10 cellular contexts compared by ENCODE assay signal in genomic region chr20:47546184-47547033, GRCh38. TPM values are rescaled to one million over a fixed set of nuclear protein-coding genes. Genes with fewer than 3 reads are reported as not detected.
A peak's percentile ranks its signal among the peaks of the same experiment; 100 is the strongest.
DNase-seq lines count a peak whose midpoint lies in the region; ATAC-seq, FAIRE-seq and TF ChIP-seq lines count a peak whose summit lies in the region.
"Had no signal": no experiment of that assay in that cellular context is flagged by ENCODE, and none has a peak within 500 bp of the region (broad histone marks: within the 10 kb centered on the region; RNA-seq: fewer than 3 reads in every experiment).

No MANE protein-coding gene starts in this region.

- no peaks in the 10 kb centered on the region for H3K9me3 ChIP-seq in astrocyte (ENCODE audit: insufficient read depth, low read depth, low read length)
- no peaks in the 10 kb centered on the region for H3K9me3 ChIP-seq in left lung

- ATAC-seq in GM23338: peak; percentile 50
- peak; percentile 81 for ATAC-seq in left lung
- ATAC-seq in HG03095 (IDR thresholded peaks at IDR 0.05; ENCODE audit: unreplicated experiment): no peak

- H3K36me3 Mint-ChIP-seq in GM23338 (ENCODE audit: low read depth) (no peaks in the 10 kb centered on the region), astrocyte (ENCODE audit: low read depth, unreplicated experiment) (no peaks in the 10 kb centered on the region), glutamatergic neuron (ENCODE audit: unreplicated experiment) (no peaks in the 10 kb centered on the region)

- H3K9me3 Mint-ChIP-seq in GM23338 (no peaks in the 10 kb centered on the region), astrocyte (ENCODE audit: unreplicated experiment) (no peaks in the 10 kb centered on the region), glutamatergic neuron (ENCODE audit: unreplicated experiment) (no peaks in the 10 kb centered on the region)

- H3K9me2 ChIP-seq in GM23338 (ENCODE audit: insufficient read depth): no peaks in the 10 kb centered on the region

- intact Hi-C loops in left lung (cut with DNase I): no loop called here

- H3K36me3 ChIP-seq in GM23338 (ENCODE audit: insufficient read depth): no peaks in the 10 kb centered on the region
- H3K36me3 ChIP-seq in astrocyte (ENCODE audit: insufficient read depth, low read length): no peaks in the 10 kb centered on the region
- no peaks in the 10 kb centered on the region for H3K36me3 ChIP-seq in left lung

- H3K27me3 ChIP-seq in GM23338 (ENCODE audit: insufficient read depth) (no peaks in the 10 kb centered on the region), astrocyte (ENCODE audit: insufficient read depth, low read length) (no peaks in the 10 kb centered on the region), left lung (no peaks in the 10 kb centered on the region)

- peaks cover 98% of the 10 kb centered on the region for H3K79me2 ChIP-seq in GM23338 (replicated peaks; ENCODE audit: insufficient read depth)
- H3K79me2 ChIP-seq in astrocyte (ENCODE audit: insufficient read depth, low read length): peaks cover 79% of the 10 kb centered on the region

- peak overlapping the region; percentile 4; the same call in 1 of the 2 replicates for H3K4me2 ChIP-seq in GM23338
- peak overlapping the region; percentile 57 for H3K4me2 ChIP-seq in astrocyte (ENCODE audit: low read length)

- TF ChIP-seq CTCF in AG09309 (IDR thresholded peaks at IDR 0.05; ENCODE audit: control insufficient read depth, insufficient read depth, low read depth, low read length, missing control alignments): no peak
- TF ChIP-seq CTCF in GM23338 (conservative IDR thresholded peaks at IDR 0.05; ENCODE audit: low read depth in 2 of 2): no peak
- TF ChIP-seq CTCF in astrocyte (IDR thresholded peaks at IDR 0.05; ENCODE audit: insufficient read depth, low read depth, low read length): no peak
- no peak for TF ChIP-seq CTCF in left lung (IDR thresholded peaks at IDR 0.05)
- no peak for TF ChIP-seq CTCF in glutamatergic neuron (IDR thresholded peaks at IDR 0.05; ENCODE audit: partially characterized antibody, unreplicated experiment)

- H2AFZ ChIP-seq in GM23338 (no peak overlapping the region), astrocyte (ENCODE audit: low read depth, low read length) (no peak overlapping the region)

- FAIRE-seq in astrocyte (lab: Jason Lieb, UNC): no peak

- H3K4me3 Mint-ChIP-seq in GM23338: no peak overlapping the region
- no peak overlapping the region for H3K4me3 Mint-ChIP-seq in astrocyte (ENCODE audit: unreplicated experiment)
- no peak overlapping the region for H3K4me3 Mint-ChIP-seq in glutamatergic neuron (ENCODE audit: unreplicated experiment)

- CTCF ChIA-PET in HEK293T (lab: Yijun Ruan, JAX): no interaction called here

- H3K9ac ChIP-seq in astrocyte (ENCODE audit: low read length): peak overlapping the region; percentile 47

- H3K4me1 ChIP-seq in GM23338 (ENCODE audit: insufficient read depth) (peaks cover 29% of the 10 kb centered on the region), astrocyte (ENCODE audit: insufficient read depth, low read length) (peaks cover 34% of the 10 kb centered on the region), left lung (peaks cover 8 to 21% of the 10 kb centered on the region in 2 donors)

- H4K20me1 ChIP-seq in GM23338 (replicated peaks; ENCODE audit: insufficient read depth) (no peaks in the 10 kb centered on the region; the same call in 1 of the 2 replicates), astrocyte (ENCODE audit: insufficient read depth, low read length) (peaks cover 38% of the 10 kb centered on the region)

- H3K27ac Mint-ChIP-seq in GM23338 (no peak overlapping the region; the same call in 1 of the 2 replicates), astrocyte (ENCODE audit: unreplicated experiment) (peak overlapping the region; percentile 59), glutamatergic neuron (ENCODE audit: unreplicated experiment) (no peak overlapping the region)

- H3K4me3 ChIP-seq in AG09309 (ENCODE audit: control insufficient read depth, low read depth, low read length): no peak overlapping the region
- no peak overlapping the region for H3K4me3 ChIP-seq in GM23338
- no peak overlapping the region for H3K4me3 ChIP-seq in astrocyte (ENCODE audit: insufficient read depth, low read depth, low read length)
- no peak overlapping the region for H3K4me3 ChIP-seq in left lung

- H3K4me1 Mint-ChIP-seq in GM23338: peaks cover 40% of the 10 kb centered on the region
- H3K4me1 Mint-ChIP-seq in astrocyte (ENCODE audit: low read depth, unreplicated experiment): peaks cover 32% of the 10 kb centered on the region
- H3K4me1 Mint-ChIP-seq in glutamatergic neuron (ENCODE audit: low read depth, unreplicated experiment): peaks cover 8% of the 10 kb centered on the region

- peak; percentile 68 for DNase-seq in AG09309 (ENCODE audit: low read depth)
- DNase-seq in GM23338 (ENCODE audit: low spot score): peak; percentile 49
- peak; percentile 95 for DNase-seq in astrocyte (ENCODE audit: low read depth)
- no peak for DNase-seq in left lung
- no peak for DNase-seq in HEK293T (ENCODE audit: extremely low spot score)
- no peak for DNase-seq in NCI-H1930 (lab: John Stamatoyannopoulos, UW)
- no peak for DNase-seq in glutamatergic neuron
- DNase-seq: occipital lobe, T-helper 9 cell had no signal

- POLR2A ChIA-PET in HEK293T (lab: Yijun Ruan, JAX): no interaction called here

- peak overlapping the region; percentile 11; the same call in 1 of the 2 replicates for H3K27ac ChIP-seq in GM23338 (ENCODE audit: low read depth)
- H3K27ac ChIP-seq in astrocyte (ENCODE audit: low read depth, low read length): peak overlapping the region; percentile 65
- H3K27ac ChIP-seq in left lung: peak overlapping the region in 1 of 2 donors; percentile 52

- H3F3A ChIP-seq in GM23338 (replicated peaks; ENCODE audit: low read depth): no peaks in the 10 kb centered on the region

- H3K27me3 Mint-ChIP-seq in GM23338 (ENCODE audit: insufficient read depth, low read depth, poor library complexity): peaks cover 4% of the 10 kb centered on the region
- H3K27me3 Mint-ChIP-seq in astrocyte (ENCODE audit: low read depth, unreplicated experiment): no peaks in the 10 kb centered on the region
- no peaks in the 10 kb centered on the region for H3K27me3 Mint-ChIP-seq in glutamatergic neuron (ENCODE audit: unreplicated experiment)

TF ChIP-seq in GM23338, 12 proteins besides CTCF, POLR2A, EP300 and RAD21 (continues in another document):
- TF ChIP-seq JUNB (IDR thresholded peaks at IDR 0.05; ENCODE audit: unreplicated experiment) (no peak), NANOG (IDR thresholded peaks at IDR 0.05; ENCODE audit: borderline replicate concordance) (no peak), CREB1 (CRISPR knock-in tag; IDR thresholded peaks at IDR 0.05; ENCODE audit: low read depth) (no peak), STAT1 (IDR thresholded peaks at IDR 0.05; ENCODE audit: unreplicated experiment) (no peak), ZNF114 (CRISPR knock-in tag; IDR thresholded peaks at IDR 0.05) (no peak)

TF ChIP-seq in HEK293T, 16 proteins besides CTCF, POLR2A, EP300 and RAD21:
- TF ChIP-seq ELF4 (IDR thresholded peaks at IDR 0.05) (no peak), FOXA1 (IDR thresholded peaks at IDR 0.05) (no peak), BHLHE40 (IDR thresholded peaks at IDR 0.05; ENCODE audit: borderline replicate concordance) (no peak), HDGF (IDR thresholded peaks at IDR 0.05; ENCODE audit: borderline replicate concordance) (no peak), SP1 (IDR thresholded peaks at IDR 0.05) (no peak), FOXK2 (IDR thresholded peaks at IDR 0.05) (no peak), L3MBTL2 (conservative IDR thresholded peaks at IDR 0.05) (no peak), LEF1 (IDR thresholded peaks at IDR 0.05; ENCODE audit: borderline replicate concordance) (no peak)

RNA-seq across cellular contexts. Expression of gene NCOA3, which starts 44.7 kb away (rescaled TPM):
- 20.6 and 25.8 TPM in 2 replicates for total RNA-seq in GM23338 (2014; rRNA removed; shearing (Covaris generic))
- polyA plus RNA-seq in GM23338 (2016; fragmentation: Nextera tagmentation; extraction: Ambion mirVana): 6.6 and 6.7 TPM in 2 replicates
- total RNA-seq in astrocyte: 30.5 and 31.0 TPM in 2 replicates
- 10 to 100 TPM; 34.5 to 41.4 TPM for total RNA-seq in left lung
- total RNA-seq in glutamatergic neuron (ENCODE audit: unreplicated experiment): 24.6 TPM

Comparison
In these comparisons a context has a peak if more than half of its experiments do, and no peak if none do; other contexts are left out.
1. DNase-seq: peak in AG09309 (single experiment), GM23338 (single experiment) and astrocyte (single experiment); none in left lung (0 of 2), HEK293T (single experiment), NCI-H1930 (0 of 2) and glutamatergic neuron (single experiment).